ENCODE assay signal across 1 cellular context in the genomic region with DNA sequence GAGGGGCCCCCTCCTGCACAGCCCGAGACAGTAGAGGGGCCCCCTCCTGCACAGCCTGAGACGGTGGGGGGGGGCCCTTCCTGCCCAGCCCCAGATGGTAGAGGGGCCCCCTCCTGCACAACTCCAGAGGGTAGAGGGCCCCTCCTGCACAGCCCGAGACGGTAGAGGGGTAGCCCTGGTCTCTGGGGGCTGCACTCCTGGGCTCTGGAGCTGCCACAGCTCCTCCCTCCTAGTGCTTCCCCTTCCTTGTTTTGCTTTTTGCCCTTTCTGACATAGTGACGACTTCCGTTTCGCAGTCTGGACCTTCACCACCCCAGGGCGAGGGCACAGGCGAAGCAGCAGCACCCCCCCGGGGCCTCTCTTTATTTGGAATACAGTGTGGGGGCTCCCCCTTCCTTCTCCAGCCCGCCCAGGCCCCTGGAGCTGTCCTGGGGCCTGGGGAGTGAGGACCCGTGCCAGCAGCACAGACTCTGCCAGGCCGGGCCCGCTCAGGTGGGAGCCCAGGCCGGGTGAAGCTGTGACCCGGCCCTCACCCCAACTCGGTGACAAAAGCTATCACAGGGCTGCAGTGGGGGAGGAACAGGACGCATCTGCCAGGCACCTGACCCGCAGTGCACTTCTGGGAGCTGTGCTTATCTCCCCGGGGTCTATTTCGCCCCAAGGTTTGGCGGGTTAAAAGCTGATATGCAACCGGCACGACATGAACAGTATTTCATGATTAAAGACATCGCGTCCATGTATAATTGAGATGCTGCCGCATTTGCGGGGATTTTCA.
TF ChIP-seq lines count a peak whose summit lies in the region.

No MANE protein-coding gene starts in this region.

TF ChIP-seq in neural cell, 6 proteins besides CTCF, POLR2A, EP300 and RAD21 (continued from another document):
- TF ChIP-seq, protein P1, sequence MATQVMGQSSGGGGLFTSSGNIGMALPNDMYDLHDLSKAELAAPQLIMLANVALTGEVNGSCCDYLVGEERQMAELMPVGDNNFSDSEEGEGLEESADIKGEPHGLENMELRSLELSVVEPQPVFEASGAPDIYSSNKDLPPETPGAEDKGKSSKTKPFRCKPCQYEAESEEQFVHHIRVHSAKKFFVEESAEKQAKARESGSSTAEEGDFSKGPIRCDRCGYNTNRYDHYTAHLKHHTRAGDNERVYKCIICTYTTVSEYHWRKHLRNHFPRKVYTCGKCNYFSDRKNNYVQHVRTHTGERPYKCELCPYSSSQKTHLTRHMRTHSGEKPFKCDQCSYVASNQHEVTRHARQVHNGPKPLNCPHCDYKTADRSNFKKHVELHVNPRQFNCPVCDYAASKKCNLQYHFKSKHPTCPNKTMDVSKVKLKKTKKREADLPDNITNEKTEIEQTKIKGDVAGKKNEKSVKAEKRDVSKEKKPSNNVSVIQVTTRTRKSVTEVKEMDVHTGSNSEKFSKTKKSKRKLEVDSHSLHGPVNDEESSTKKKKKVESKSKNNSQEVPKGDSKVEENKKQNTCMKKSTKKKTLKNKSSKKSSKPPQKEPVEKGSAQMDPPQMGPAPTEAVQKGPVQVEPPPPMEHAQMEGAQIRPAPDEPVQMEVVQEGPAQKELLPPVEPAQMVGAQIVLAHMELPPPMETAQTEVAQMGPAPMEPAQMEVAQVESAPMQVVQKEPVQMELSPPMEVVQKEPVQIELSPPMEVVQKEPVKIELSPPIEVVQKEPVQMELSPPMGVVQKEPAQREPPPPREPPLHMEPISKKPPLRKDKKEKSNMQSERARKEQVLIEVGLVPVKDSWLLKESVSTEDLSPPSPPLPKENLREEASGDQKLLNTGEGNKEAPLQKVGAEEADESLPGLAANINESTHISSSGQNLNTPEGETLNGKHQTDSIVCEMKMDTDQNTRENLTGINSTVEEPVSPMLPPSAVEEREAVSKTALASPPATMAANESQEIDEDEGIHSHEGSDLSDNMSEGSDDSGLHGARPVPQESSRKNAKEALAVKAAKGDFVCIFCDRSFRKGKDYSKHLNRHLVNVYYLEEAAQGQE (IDR thresholded peaks at IDR 0.05; ENCODE audit: borderline replicate concordance) = no peak
- peak; percentile 69 for TF ChIP-seq MXI1 (conservative IDR thresholded peaks at IDR 0.05; ENCODE audit: poor library complexity, severe bottlenecking)
